In genomic region chrX:65034641-65035450, GRCh38 we compare ENCODE assay signal across 8 cellular contexts. TPM values are rescaled to one million over a fixed set of nuclear protein-coding genes. Genes with fewer than 3 reads are reported as not detected.
DNase-seq lines count a peak whose midpoint lies in the region; ATAC-seq and TF ChIP-seq lines count a peak whose summit lies in the region.

TSS of gene ZC3H12B (plus strand) at chrX:65034826.

- peak within 1 kb of the TSS; percentile 89 for H3K4me3 Mint-ChIP-seq in activated CD8-positive, alpha-beta T cell treated with anti-CD3 and anti-CD28 coated beads, Interleukin-2, amount 10 ng/mL, durations not matched to agents 7 days and 5 days
- peak within 1 kb of the TSS; percentile 96 for H3K4me3 Mint-ChIP-seq in memory B cell

- peaks cover 2% of the 10 kb centered on the region for H3K36me3 Mint-ChIP-seq in activated CD8-positive, alpha-beta T cell treated with anti-CD3 and anti-CD28 coated beads, Interleukin-2, amount 10 ng/mL, durations not matched to agents 7 days and 5 days (ENCODE audit: low read depth)
- no peaks in the 10 kb centered on the region for H3K36me3 Mint-ChIP-seq in memory B cell

- peak within 1 kb of the TSS; percentile 94 for H3K27ac Mint-ChIP-seq in activated CD8-positive, alpha-beta T cell treated with anti-CD3 and anti-CD28 coated beads, Interleukin-2, amount 10 ng/mL, durations not matched to agents 7 days and 5 days
- H3K27ac Mint-ChIP-seq in memory B cell = peak within 1 kb of the TSS; percentile 98

- H3K4me3 ChIP-seq in effector memory CD4-positive, alpha-beta T cell (ENCODE audit: insufficient read depth, low read depth, low read length, poor library complexity, severe bottlenecking) = peak within 1 kb of the TSS; percentile 70

- POLR2A ChIA-PET in activated CD8-positive, alpha-beta T cell treated with anti-CD3 and anti-CD28 coated beads, Interleukin-2, amount 10 ng/mL, durations not matched to agents 7 days and 5 days (lab: Charles Lee) = interaction anchor here (0.6 to 1.2 kb wide), 4 partner anchors 57 to 829 kb away, joined by 3 to 5 read pairs (median 4); partner anchors contain the start of gene AMER1

- no peaks in the 10 kb centered on the region for H3K9me3 ChIP-seq in effector memory CD4-positive, alpha-beta T cell (ENCODE audit: control insufficient read depth, low read length)

- no peaks in the 10 kb centered on the region for H3K27me3 Mint-ChIP-seq in activated CD8-positive, alpha-beta T cell treated with anti-CD3 and anti-CD28 coated beads, Interleukin-2, amount 10 ng/mL, durations not matched to agents 7 days and 5 days (ENCODE audit: low read depth)
- H3K27me3 Mint-ChIP-seq in memory B cell = no peaks in the 10 kb centered on the region

- peaks cover 13% of the 10 kb centered on the region for H3K4me1 Mint-ChIP-seq in activated CD8-positive, alpha-beta T cell treated with anti-CD3 and anti-CD28 coated beads, Interleukin-2, amount 10 ng/mL, durations not matched to agents 7 days and 5 days (ENCODE audit: low read depth)
- H3K4me1 Mint-ChIP-seq in memory B cell = peaks cover 20% of the 10 kb centered on the region

- 0 out of 2 replicates have a peak, but pooled peaks have one; percentile 33 for TF ChIP-seq CTCF in GM12874 (IDR thresholded peaks at IDR 0.05; ENCODE audit: insufficient read depth, low read depth, low read length)

- CTCF ChIA-PET in activated CD8-positive, alpha-beta T cell treated with anti-CD3 and anti-CD28 coated beads, Interleukin-2, amount 10 ng/mL, durations not matched to agents 7 days and 5 days (lab: Charles Lee) = interaction anchor here (1.0 to 1.5 kb wide), 3 partner anchors 11 to 193 kb away, joined by 4 to 5 read pairs (median 4); no protein-coding TSS in a partner anchor

- DNase-seq in NCI-H2227 (lab: John Stamatoyannopoulos, UW; ENCODE audit: unreplicated experiment) = peak; percentile 92
- peak; percentile 86 for DNase-seq in activated CD8-positive, alpha-beta T cell treated with anti-CD3 and anti-CD28 coated beads, Interleukin-2, amount 10 ng/mL, durations not matched to agents 7 days and 5 days
- DNase-seq in effector memory CD4-positive, alpha-beta T cell = peak; percentile 66 to 70 (median 66)
- peak; percentile 71 to 74 for DNase-seq in memory B cell (ENCODE audit: low spot score in 2 of 2)
- peak; percentile 54 for DNase-seq in stimulated activated CD8-positive, alpha-beta memory T cell treated with anti-CD3 and anti-CD28 coated beads, Interleukin-12 subunit alpha, Interleukin-12 subunit beta, amount 100 ng/mL, for 24 hours (ENCODE audit: extremely low read depth)
- no peak for DNase-seq in NK-92 treated with Interleukin-12 subunit alpha and Interleukin-12 subunit beta, amount 100 ng/mL, for 24 hours (lab: John Stamatoyannopoulos, UW)

- no peaks in the 10 kb centered on the region for H3K36me3 ChIP-seq in effector memory CD4-positive, alpha-beta T cell (ENCODE audit: control insufficient read depth, insufficient read depth, low read length)

- no peaks in the 10 kb centered on the region for H3K27me3 ChIP-seq in effector memory CD4-positive, alpha-beta T cell (replicated peaks; ENCODE audit: control insufficient read depth, insufficient read depth, low read length, poor library complexity, severe bottlenecking)

- H3K4me1 ChIP-seq in effector memory CD4-positive, alpha-beta T cell (ENCODE audit: control insufficient read depth, insufficient read depth, low read length, poor library complexity, severe bottlenecking) = no peaks in the 10 kb centered on the region

- no peaks in the 10 kb centered on the region for H3K9me3 Mint-ChIP-seq in activated CD8-positive, alpha-beta T cell treated with anti-CD3 and anti-CD28 coated beads, Interleukin-2, amount 10 ng/mL, durations not matched to agents 7 days and 5 days (ENCODE audit: insufficient read depth)
- no peaks in the 10 kb centered on the region for H3K9me3 Mint-ChIP-seq in memory B cell

- peak; percentile 97 for ATAC-seq in HG02623 (IDR thresholded peaks at IDR 0.05; ENCODE audit: unreplicated experiment)
- ATAC-seq in activated CD8-positive, alpha-beta T cell treated with anti-CD3 and anti-CD28 coated beads, Interleukin-2, amount 10 ng/mL, durations not matched to agents 7 days and 5 days = peak; percentile 92
- ATAC-seq in memory B cell (ENCODE audit: low read depth) = peak; percentile 89

- H3K27ac ChIP-seq in effector memory CD4-positive, alpha-beta T cell (ENCODE audit: insufficient read depth, low read length, poor library complexity, severe bottlenecking) = peak within 1 kb of the TSS; percentile 61

RNA-seq across cellular contexts. Expression of gene ZC3H12B, which starts in this region (rescaled TPM):
- 1 to 10 TPM; 1.7 to 1.8 TPM for total RNA-seq in activated CD8-positive, alpha-beta T cell treated with anti-CD3 and anti-CD28 coated beads, Interleukin-2, amount 10 ng/mL, durations not matched to agents 7 days and 5 days
